Comparison of ENCODE assay signal across 18 cellular contexts in genomic region chr1:5868931-5869500, GRCh38.
DNase-seq lines count a peak whose midpoint lies in the region; ATAC-seq, FAIRE-seq and TF ChIP-seq lines count a peak whose summit lies in the region.
"Had no signal": no experiment of that assay in that cellular context is flagged by ENCODE, and none has a peak within 500 bp of the region (broad histone marks: within the 10 kb centered on the region; RNA-seq: fewer than 3 reads in every experiment).

No MANE protein-coding gene starts in this region.

- H3K9me3 Mint-ChIP-seq in immature natural killer cell = no peaks in the 10 kb centered on the region
- H3K9me3 Mint-ChIP-seq: CD8-positive, alpha-beta T cell; HFFc6 had no signal

- H3K9me3 ChIP-seq in HEK293 (ENCODE audit: control insufficient read depth, insufficient read depth, low read depth, low read length) (no peaks in the 10 kb centered on the region), GM12878 (replicated peaks; ENCODE audit: control insufficient read depth, insufficient read depth, low read length) (no peaks in the 10 kb centered on the region; the same call in 2 of the 3 replicates), stomach (no peaks in the 10 kb centered on the region)
- H3K9me3 ChIP-seq: A549, BE2C, Caco-2, HAP-1 had no signal

- no peak for FAIRE-seq in GM12878 (lab: Jason Lieb, UNC)
- FAIRE-seq: A549, GM12892 had no signal

- TF ChIP-seq CTCF in HEK293 (tag by site-specific recombination; IDR thresholded peaks at IDR 0.05) (no peak), GM12878 (IDR thresholded peaks at IDR 0.05 in 2 of 3, conservative IDR thresholded peaks at IDR 0.05 in 1 of 3; ENCODE audit: control insufficient read depth in 2 of 3, extremely low read depth in 1 of 3, insufficient read depth in 1 of 3, low read depth in 3 of 3, low read length in 3 of 3) (no peak), stomach (IDR thresholded peaks at IDR 0.05) (no peak)

- H4K20me1 ChIP-seq in GM12878 (ENCODE audit: control insufficient read depth, insufficient read depth) = no peaks in the 10 kb centered on the region

- DNase-seq in GM12878 (ENCODE audit: low read depth, low spot score) (no peak), immature natural killer cell (no peak), stomach (no peak), GM03348 (ENCODE audit: low spot score) (no peak)
- DNase-seq: BE2C; Caco-2; CD8-positive, alpha-beta T cell; HFFc6 had no signal

- H3K4me1 ChIP-seq in HEK293 (ENCODE audit: control insufficient read depth, insufficient read depth, low read length) (no peaks in the 10 kb centered on the region), GM12878 (ENCODE audit: control insufficient read depth, insufficient read depth, low read length) (no peaks in the 10 kb centered on the region), stomach (no peaks in the 10 kb centered on the region)
- H3K4me1 ChIP-seq: A549, BE2C, Caco-2, HAP-1 had no signal

- no peaks in the 10 kb centered on the region for H3K79me2 ChIP-seq in GM12878 (ENCODE audit: control insufficient read depth, insufficient read depth, low read length)

- H3K4me2 ChIP-seq in GM12878 (ENCODE audit: control insufficient read depth, insufficient read depth) = no peak overlapping the region
- H3K4me2 ChIP-seq: A549, GM23338, KMS-11 had no signal

- no peaks in the 10 kb centered on the region for H3K4me1 Mint-ChIP-seq in immature natural killer cell
- H3K4me1 Mint-ChIP-seq: GM23338, IgD-negative memory B cell had no signal

- intact Hi-C loops in GM12878 (cut with micrococcal nuclease; ENCODE audit: unreplicated experiment) (no loop called here), stomach (cut with DNase I; ENCODE audit: low total_unique reads) (no loop called here)

- H3K27ac ChIP-seq in HEK293 (ENCODE audit: extremely low read depth, low read depth, low read length) (no peak overlapping the region), GM12878 (ENCODE audit: control insufficient read depth, insufficient read depth) (no peak overlapping the region), stomach (no peak overlapping the region)
- H3K27ac ChIP-seq: A549, C4-2B, HL-60, KMS-11 had no signal

- H3K4me3 ChIP-seq in HEK293 (ENCODE audit: low read depth, low read length) = no peak overlapping the region
- no peak overlapping the region for H3K4me3 ChIP-seq in GM12878
- H3K4me3 ChIP-seq in stomach = no peak overlapping the region
- H3K4me3 ChIP-seq: A549, GM23338, HAP-1 had no signal

- CTCF ChIA-PET in HEK293 (lab: Yijun Ruan, JAX) = no interaction called here
- CTCF ChIA-PET in GM12878 (lab: Yijun Ruan, JAX) = no interaction called here

- no peak for TF ChIP-seq RAD21 in GM12878 (IDR thresholded peaks at IDR 0.05; ENCODE audit: insufficient read depth, low read depth, low read length)

- H3K9ac ChIP-seq in GM12878 (ENCODE audit: control insufficient read depth, insufficient read depth, low read length) = no peak overlapping the region
- H3K9ac ChIP-seq: KMS-11 had no signal

- TF ChIP-seq EP300 in GM12878 (IDR thresholded peaks at IDR 0.05; ENCODE audit: borderline replicate concordance in 1 of 2, control insufficient read depth in 1 of 2, low read depth in 2 of 2, low read length in 2 of 2) (no peak), stomach (IDR thresholded peaks at IDR 0.05) (no peak)

- no peak for TF ChIP-seq POLR2A in GM12878 (IDR thresholded peaks at IDR 0.05; ENCODE audit: low read depth, low read length)
- TF ChIP-seq POLR2A in stomach (IDR thresholded peaks at IDR 0.05) = no peak

- peak overlapping the region in 4 of 6 donors; percentile 16 to 62 (median 42) for H3K27ac Mint-ChIP-seq in immature natural killer cell
- H3K27ac Mint-ChIP-seq: CD8-positive, alpha-beta T cell; GM23338; HFFc6 had no signal

- no TSS peak for BruUV-seq in GM12878 (replicated peaks; lab: Mats Ljungman, UMichigan)

- H3K36me3 ChIP-seq in HEK293 (ENCODE audit: control insufficient read depth in 2 of 2, insufficient read depth in 1 of 2, low read length in 2 of 2) (peaks cover 0 to 63% of the 10 kb centered on the region in 2 experiments; a peak in 2 of 3 replicates), GM12878 (ENCODE audit: control insufficient read depth in 2 of 2, insufficient read depth in 2 of 2, low read length in 1 of 2) (no peaks in the 10 kb centered on the region; a peak in 1 of 4 replicates), stomach (peaks cover 0 to 82% (median 67%) of the 10 kb centered on the region in 4 donors)
- H3K36me3 ChIP-seq: BE2C, HAP-1 had no signal

- SMC1A ChIA-PET in GM12878 (lab: Charles Lee; ENCODE audit: uncharacterized antibody, unreplicated experiment) = no interaction called here

- WGBS in GM12878 (ENCODE audit: insufficient coverage, insufficient replicate concordance, low lambda C conversion rate, missing lambda C conversion rate) = 88% methylated on average over 6 of the region's 6 CpGs
- WGBS in stomach, 5 donors = 88 to 100% (median 95%) methylated on average over 6 of the region's 6 CpGs

- ATAC-seq in GM12878 (no peak), HG03045 (IDR thresholded peaks at IDR 0.05; ENCODE audit: unreplicated experiment) (no peak)
- ATAC-seq: A549; CD8-positive, alpha-beta T cell; GM23338 had no signal

- no peak overlapping the region for H2AFZ ChIP-seq in GM12878 (ENCODE audit: control insufficient read depth, low read depth, low read length)
- H2AFZ ChIP-seq: GM23338 had no signal

- H3K36me3 Mint-ChIP-seq in immature natural killer cell = peaks cover 4 to 6% (median 4%) of the 10 kb centered on the region in 3 donors

- H3K27me3 ChIP-seq in GM12878 (replicated peaks in 1 of 2; ENCODE audit: control insufficient read depth in 2 of 2, insufficient read depth in 2 of 2, low read length in 1 of 2) (no peaks in the 10 kb centered on the region), stomach (no peaks in the 10 kb centered on the region)
- H3K27me3 ChIP-seq: BE2C had no signal

- POLR2A ChIA-PET in HEK293 (lab: Yijun Ruan, JAX) (no interaction called here), GM12878 (lab: Charles Lee) (no interaction called here)

- H3K27me3 Mint-ChIP-seq in immature natural killer cell (ENCODE audit: low read depth in 3 of 3) = peaks cover 0 to 2% (median 1%) of the 10 kb centered on the region in 3 donors
- H3K27me3 Mint-ChIP-seq: IgD-negative memory B cell had no signal

- in situ Hi-C loops in GM12878 (cut with MboI) = no loop called here

- RAD21 ChIA-PET in GM12878 (lab: Charles Lee; ENCODE audit: unreplicated experiment) = no interaction called here

- H3K4me3 Mint-ChIP-seq in immature natural killer cell = no peak overlapping the region
- H3K4me3 Mint-ChIP-seq: CD8-positive, alpha-beta T cell; GM23338; HFFc6 had no signal

TF ChIP-seq in HEK293, 187 proteins besides CTCF, POLR2A, EP300 and RAD21 (continues in another document):
- TF ChIP-seq EGR2 (tag by site-specific recombination; IDR thresholded peaks at IDR 0.05; ENCODE audit: low read depth) (peak; percentile 56; the same call in 1 of the 2 replicates), ZNF18 (tag by site-specific recombination; IDR thresholded peaks at IDR 0.05) (0 out of 2 replicates have a peak, but pooled peaks have one; percentile 56), ZFHX2 (tag by site-specific recombination; conservative IDR thresholded peaks at IDR 0.05) (peak; percentile 63), ZNF223 (tag by site-specific recombination; IDR thresholded peaks at IDR 0.05) (no peak)

TF ChIP-seq in GM12878, 131 proteins besides CTCF, POLR2A, EP300 and RAD21:
- TF ChIP-seq SP1 (IDR thresholded peaks at IDR 0.05; ENCODE audit: low read depth, low read length) = no peak
- TF ChIP-seq ASH2L (IDR thresholded peaks at IDR 0.05; ENCODE audit: borderline replicate concordance, low read depth) = no peak
- TF ChIP-seq BCL3 (IDR thresholded peaks at IDR 0.05; ENCODE audit: borderline replicate concordance, insufficient read depth, low read depth, low read length, poor library complexity, severe bottlenecking) = peak; percentile 11
